Comparison of ENCODE assay signal across 14 cellular contexts in genomic region chr11:34278708-34279297, GRCh38.
DNase-seq lines count a peak whose midpoint lies in the region; ATAC-seq, FAIRE-seq and TF ChIP-seq lines count a peak whose summit lies in the region.
"Had no signal": no experiment of that assay in that cellular context is flagged by ENCODE, and none has a peak within 500 bp of the region (broad histone marks: within the 10 kb centered on the region; RNA-seq: fewer than 3 reads in every experiment).

No MANE protein-coding gene starts in this region.

- in situ Hi-C loops in GM12878 (cut with MboI) = no loop called here

- H3K79me2 ChIP-seq in GM12878 (ENCODE audit: control insufficient read depth, insufficient read depth, low read length) = no peaks in the 10 kb centered on the region

- no peaks in the 10 kb centered on the region for H3K27me3 ChIP-seq in GM12878 (replicated peaks in 1 of 2; ENCODE audit: control insufficient read depth in 2 of 2, insufficient read depth in 2 of 2, low read length in 1 of 2)
- H3K27me3 ChIP-seq: heart right ventricle, neural progenitor cell had no signal

- no peak overlapping the region for H3K4me3 Mint-ChIP-seq in natural killer cell
- no peak overlapping the region for H3K4me3 Mint-ChIP-seq in effector memory CD8-positive, alpha-beta T cell
- H3K4me3 Mint-ChIP-seq: neural progenitor cell had no signal

- 21% methylated on average over 4 of the region's 4 CpGs for WGBS in GM12878 (ENCODE audit: insufficient coverage, insufficient replicate concordance, low lambda C conversion rate, missing lambda C conversion rate)

- intact Hi-C loops in GM12878 (cut with micrococcal nuclease; ENCODE audit: unreplicated experiment) (loop anchor here (2.0 kb wide), 1 partner anchor 22 kb away; no protein-coding TSS in a partner anchor), natural killer cell (cut with micrococcal nuclease) (no loop called here)

- no peak overlapping the region for H3K9ac ChIP-seq in GM12878 (ENCODE audit: control insufficient read depth, insufficient read depth, low read length)
- H3K9ac ChIP-seq: neural progenitor cell had no signal

- H3K9me3 ChIP-seq in GM12878 (replicated peaks; ENCODE audit: control insufficient read depth, insufficient read depth, low read length) = no peaks in the 10 kb centered on the region
- H3K9me3 ChIP-seq: heart right ventricle had no signal

- no TSS peak for BruUV-seq in GM12878 (replicated peaks; lab: Mats Ljungman, UMichigan)

- H3K9me3 Mint-ChIP-seq in natural killer cell = no peaks in the 10 kb centered on the region
- no peaks in the 10 kb centered on the region for H3K9me3 Mint-ChIP-seq in effector memory CD8-positive, alpha-beta T cell
- H3K9me3 Mint-ChIP-seq: neural progenitor cell had no signal

- DNase-seq in GM10266 (ENCODE audit: extremely low spot score) (peak; percentile 25), GM12878 (ENCODE audit: low read depth, low spot score) (peak; percentile 32), natural killer cell (no peak)
- DNase-seq in activated CD4-positive, alpha-beta T cell treated with anti-CD3 and anti-CD28 coated beads for 4 hours = no peak
- DNase-seq in effector CD8-positive, alpha-beta T cell (lab: John Stamatoyannopoulos, UW) = no peak
- no peak for DNase-seq in effector memory CD8-positive, alpha-beta T cell
- DNase-seq: mammary epithelial cell, NCI-H345, T1000 had no signal

- H3K27ac ChIP-seq in GM12878 (ENCODE audit: control insufficient read depth, insufficient read depth) = peak overlapping the region; percentile 8; the same call in 1 of the 2 replicates
- H3K27ac ChIP-seq: HL-60, neural progenitor cell had no signal

- RAD21 ChIA-PET in GM12878 (lab: Charles Lee; ENCODE audit: unreplicated experiment) = interaction anchor here (1.1 to 1.2 kb wide), 2 partner anchors 22 to 37 kb away, joined by 3 to 8 read pairs; no protein-coding TSS in a partner anchor

- TF ChIP-seq POLR2A in GM12878 (IDR thresholded peaks at IDR 0.05; ENCODE audit: low read depth, low read length) = no peak

- no peak for TF ChIP-seq RAD21 in GM12878 (IDR thresholded peaks at IDR 0.05; ENCODE audit: insufficient read depth, low read depth, low read length)

- SMC1A ChIA-PET in GM12878 (lab: Charles Lee; ENCODE audit: uncharacterized antibody, unreplicated experiment) = interaction anchor here (0.6 to 2.1 kb wide), 7 partner anchors 16 to 77 kb away, joined by 3 to 8 read pairs (median 4); no protein-coding TSS in a partner anchor

- no peaks in the 10 kb centered on the region for H3K36me3 Mint-ChIP-seq in natural killer cell
- no peaks in the 10 kb centered on the region for H3K36me3 Mint-ChIP-seq in effector memory CD8-positive, alpha-beta T cell (ENCODE audit: insufficient read depth)
- H3K36me3 Mint-ChIP-seq: neural progenitor cell had no signal

- 0 out of 2 replicates have a peak, but pooled peaks cover 3% of the 10 kb centered on the region for H4K20me1 ChIP-seq in GM12878 (ENCODE audit: control insufficient read depth, insufficient read depth)

- H3K27me3 Mint-ChIP-seq in natural killer cell (ENCODE audit: low read depth in 2 of 2) = peaks cover 0 to 5% of the 10 kb centered on the region in 2 donors
- H3K27me3 Mint-ChIP-seq in effector memory CD8-positive, alpha-beta T cell = no peaks in the 10 kb centered on the region

- H3K4me3 ChIP-seq in GM12878 = no peak overlapping the region
- H3K4me3 ChIP-seq: heart right ventricle, neural progenitor cell had no signal

- TF ChIP-seq CTCF in GM10266 (IDR thresholded peaks at IDR 0.05; ENCODE audit: control insufficient read depth, insufficient read depth, low read depth, missing control alignments) (no peak), GM12878 (IDR thresholded peaks at IDR 0.05 in 2 of 3, conservative IDR thresholded peaks at IDR 0.05 in 1 of 3; ENCODE audit: control insufficient read depth in 2 of 3, extremely low read depth in 1 of 3, insufficient read depth in 1 of 3, low read depth in 3 of 3, low read length in 3 of 3) (no peak), natural killer cell (IDR thresholded peaks at IDR 0.05) (no peak)

- no peak overlapping the region for H3K27ac Mint-ChIP-seq in natural killer cell
- H3K27ac Mint-ChIP-seq in effector memory CD8-positive, alpha-beta T cell = no peak overlapping the region
- H3K27ac Mint-ChIP-seq: neural progenitor cell had no signal

- no peak for FAIRE-seq in GM12878 (lab: Jason Lieb, UNC)

- no peaks in the 10 kb centered on the region for H3K4me1 Mint-ChIP-seq in natural killer cell
- no peaks in the 10 kb centered on the region for H3K4me1 Mint-ChIP-seq in effector memory CD8-positive, alpha-beta T cell (ENCODE audit: low read depth in 2 of 2)

- POLR2A ChIA-PET in GM12878 (lab: Charles Lee) = interaction anchor here (0.6 to 0.7 kb wide), 3 partner anchors 35 to 529 kb away, joined by 3 read pairs; no protein-coding TSS in a partner anchor

- peak overlapping the region; percentile 50 for H2AFZ ChIP-seq in GM12878 (ENCODE audit: control insufficient read depth, low read depth, low read length)
- H2AFZ ChIP-seq: neural progenitor cell had no signal

- ATAC-seq in GM19397 (IDR thresholded peaks at IDR 0.05; ENCODE audit: unreplicated experiment) = peak; percentile 71
- peak; percentile 62 for ATAC-seq in HG02884 (IDR thresholded peaks at IDR 0.05; ENCODE audit: unreplicated experiment)
- peak; percentile 88 for ATAC-seq in GM12878
- no peak for ATAC-seq in natural killer cell
- no peak for ATAC-seq in effector memory CD8-positive, alpha-beta T cell (replicated peaks)

- CTCF ChIA-PET in GM12878 (lab: Yijun Ruan, JAX) = interaction anchor here (1.0 kb wide), 1 partner anchor 60 kb away, joined by 3 read pairs; no protein-coding TSS in a partner anchor

- peak overlapping the region; percentile 47; the same call in 1 of the 2 replicates for H3K4me2 ChIP-seq in GM12878 (ENCODE audit: control insufficient read depth, insufficient read depth)
- H3K4me2 ChIP-seq: neural progenitor cell had no signal

- H3K36me3 ChIP-seq in GM12878 (ENCODE audit: control insufficient read depth in 2 of 2, insufficient read depth in 2 of 2, low read length in 1 of 2) = no peaks in the 10 kb centered on the region
- H3K36me3 ChIP-seq: heart right ventricle, neural progenitor cell had no signal

- no peak for TF ChIP-seq EP300 in GM12878 (IDR thresholded peaks at IDR 0.05; ENCODE audit: borderline replicate concordance in 1 of 2, control insufficient read depth in 1 of 2, low read depth in 2 of 2, low read length in 2 of 2)

- H3K4me1 ChIP-seq in GM12878 (ENCODE audit: control insufficient read depth, insufficient read depth, low read length) = peaks cover 6% of the 10 kb centered on the region

TF ChIP-seq in GM12878, 131 proteins besides CTCF, POLR2A, EP300 and RAD21 (continues in another document):
- TF ChIP-seq BCLAF1 (IDR thresholded peaks at IDR 0.05) (no peak), ZBTB33 (IDR thresholded peaks at IDR 0.05) (no peak), RAD51 (IDR thresholded peaks at IDR 0.05) (no peak)

Comparison
In these comparisons a context has a peak if more than half of its experiments do, and no peak if none do; other contexts are left out.
1. DNase-seq: peak in GM10266 (single experiment) and GM12878 (single experiment); none in natural killer cell (single experiment), activated CD4-positive, alpha-beta T cell treated with anti-CD3 and anti-CD28 coated beads for 4 hours (0 of 2), effector CD8-positive, alpha-beta T cell (single experiment) and effector memory CD8-positive, alpha-beta T cell (0 of 3).
2. ATAC-seq: peak in GM19397 (single experiment), HG02884 (single experiment) and GM12878 (single experiment); none in natural killer cell (0 of 3) and effector memory CD8-positive, alpha-beta T cell (single experiment).